Comparison of ENCODE assay signal across 1 cellular context in the genomic region with DNA sequence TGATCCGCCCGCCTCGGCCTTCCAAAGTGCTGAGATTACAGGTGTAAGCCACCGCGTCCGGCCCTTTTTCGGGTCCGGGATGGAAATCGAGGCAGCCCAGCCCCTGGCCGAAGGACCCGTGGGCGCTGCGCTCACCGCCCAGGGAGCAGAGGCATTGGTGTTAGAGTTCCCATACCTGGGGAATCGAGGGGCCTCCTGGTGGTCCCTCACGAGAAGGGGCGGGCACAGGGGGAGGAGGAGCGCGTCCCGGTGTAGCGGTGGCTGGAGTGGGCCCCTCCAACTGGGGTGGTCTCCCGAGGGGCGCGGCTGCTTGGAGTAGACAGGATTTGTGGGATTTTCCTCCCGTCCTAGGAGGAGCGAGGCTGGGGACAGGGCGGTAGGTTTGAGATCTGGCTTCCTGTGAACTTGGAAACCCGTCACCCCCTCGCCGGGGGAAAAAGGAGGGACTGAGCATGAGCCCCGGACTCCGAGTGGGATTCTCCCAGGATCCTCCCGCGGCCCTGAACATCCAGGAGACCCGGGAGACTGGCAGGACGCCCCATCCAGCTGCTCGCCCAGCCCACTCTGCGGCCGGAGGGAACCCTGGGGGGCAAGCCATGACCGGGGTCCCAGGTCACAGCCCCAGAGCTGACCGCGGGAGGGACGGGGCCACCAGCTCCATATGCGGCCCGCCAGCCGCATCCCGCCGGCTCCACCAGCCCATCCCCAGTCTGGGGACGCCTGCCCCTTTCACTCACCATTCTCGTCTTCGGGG.
TF ChIP-seq lines count a peak whose summit lies in the region.

No MANE protein-coding gene starts in this region.

TF ChIP-seq in GM23338, 12 proteins besides CTCF, POLR2A, EP300 and RAD21 (continued from another document):
- TF ChIP-seq, protein P1, sequence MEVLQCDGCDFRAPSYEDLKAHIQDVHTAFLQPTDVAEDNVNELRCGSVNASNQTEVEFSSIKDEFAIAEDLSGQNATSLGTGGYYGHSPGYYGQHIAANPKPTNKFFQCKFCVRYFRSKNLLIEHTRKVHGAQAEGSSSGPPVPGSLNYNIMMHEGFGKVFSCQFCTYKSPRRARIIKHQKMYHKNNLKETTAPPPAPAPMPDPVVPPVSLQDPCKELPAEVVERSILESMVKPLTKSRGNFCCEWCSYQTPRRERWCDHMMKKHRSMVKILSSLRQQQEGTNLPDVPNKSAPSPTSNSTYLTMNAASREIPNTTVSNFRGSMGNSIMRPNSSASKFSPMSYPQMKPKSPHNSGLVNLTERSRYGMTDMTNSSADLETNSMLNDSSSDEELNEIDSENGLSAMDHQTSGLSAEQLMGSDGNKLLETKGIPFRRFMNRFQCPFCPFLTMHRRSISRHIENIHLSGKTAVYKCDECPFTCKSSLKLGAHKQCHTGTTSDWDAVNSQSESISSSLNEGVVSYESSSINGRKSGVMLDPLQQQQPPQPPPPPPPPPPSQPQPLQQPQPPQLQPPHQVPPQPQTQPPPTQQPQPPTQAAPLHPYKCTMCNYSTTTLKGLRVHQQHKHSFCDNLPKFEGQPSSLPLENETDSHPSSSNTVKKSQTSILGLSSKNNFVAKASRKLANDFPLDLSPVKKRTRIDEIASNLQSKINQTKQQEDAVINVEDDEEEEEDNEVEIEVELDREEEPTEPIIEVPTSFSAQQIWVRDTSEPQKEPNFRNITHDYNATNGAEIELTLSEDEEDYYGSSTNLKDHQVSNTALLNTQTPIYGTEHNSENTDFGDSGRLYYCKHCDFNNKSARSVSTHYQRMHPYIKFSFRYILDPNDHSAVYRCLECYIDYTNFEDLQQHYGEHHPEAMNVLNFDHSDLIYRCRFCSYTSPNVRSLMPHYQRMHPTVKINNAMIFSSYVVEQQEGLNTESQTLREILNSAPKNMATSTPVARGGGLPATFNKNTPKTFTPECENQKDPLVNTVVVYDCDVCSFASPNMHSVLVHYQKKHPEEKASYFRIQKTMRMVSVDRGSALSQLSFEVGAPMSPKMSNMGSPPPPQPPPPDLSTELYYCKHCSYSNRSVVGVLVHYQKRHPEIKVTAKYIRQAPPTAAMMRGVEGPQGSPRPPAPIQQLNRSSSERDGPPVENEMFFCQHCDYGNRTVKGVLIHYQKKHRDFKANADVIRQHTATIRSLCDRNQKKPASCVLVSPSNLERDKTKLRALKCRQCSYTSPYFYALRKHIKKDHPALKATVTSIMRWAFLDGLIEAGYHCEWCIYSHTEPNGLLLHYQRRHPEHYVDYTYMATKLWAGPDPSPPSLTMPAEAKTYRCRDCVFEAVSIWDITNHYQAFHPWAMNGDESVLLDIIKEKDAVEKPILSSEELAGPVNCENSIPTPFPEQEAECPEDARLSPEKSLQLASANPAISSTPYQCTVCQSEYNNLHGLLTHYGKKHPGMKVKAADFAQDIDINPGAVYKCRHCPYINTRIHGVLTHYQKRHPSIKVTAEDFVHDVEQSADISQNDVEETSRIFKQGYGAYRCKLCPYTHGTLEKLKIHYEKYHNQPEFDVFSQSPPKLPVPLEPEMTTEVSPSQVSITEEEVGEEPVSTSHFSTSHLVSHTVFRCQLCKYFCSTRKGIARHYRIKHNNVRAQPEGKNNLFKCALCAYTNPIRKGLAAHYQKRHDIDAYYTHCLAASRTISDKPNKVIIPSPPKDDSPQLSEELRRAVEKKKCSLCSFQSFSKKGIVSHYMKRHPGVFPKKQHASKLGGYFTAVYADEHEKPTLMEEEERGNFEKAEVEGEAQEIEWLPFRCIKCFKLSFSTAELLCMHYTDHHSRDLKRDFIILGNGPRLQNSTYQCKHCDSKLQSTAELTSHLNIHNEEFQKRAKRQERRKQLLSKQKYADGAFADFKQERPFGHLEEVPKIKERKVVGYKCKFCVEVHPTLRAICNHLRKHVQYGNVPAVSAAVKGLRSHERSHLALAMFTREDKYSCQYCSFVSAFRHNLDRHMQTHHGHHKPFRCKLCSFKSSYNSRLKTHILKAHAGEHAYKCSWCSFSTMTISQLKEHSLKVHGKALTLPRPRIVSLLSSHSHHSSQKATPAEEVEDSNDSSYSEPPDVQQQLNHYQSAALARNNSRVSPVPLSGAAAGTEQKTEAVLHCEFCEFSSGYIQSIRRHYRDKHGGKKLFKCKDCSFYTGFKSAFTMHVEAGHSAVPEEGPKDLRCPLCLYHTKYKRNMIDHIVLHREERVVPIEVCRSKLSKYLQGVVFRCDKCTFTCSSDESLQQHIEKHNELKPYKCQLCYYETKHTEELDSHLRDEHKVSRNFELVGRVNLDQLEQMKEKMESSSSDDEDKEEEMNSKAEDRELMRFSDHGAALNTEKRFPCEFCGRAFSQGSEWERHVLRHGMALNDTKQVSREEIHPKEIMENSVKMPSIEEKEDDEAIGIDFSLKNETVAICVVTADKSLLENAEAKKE (CRISPR knock-in tag; IDR thresholded peaks at IDR 0.05) = no peak
- TF ChIP-seq JUNB (IDR thresholded peaks at IDR 0.05; ENCODE audit: unreplicated experiment) (no peak), EZH2 (IDR thresholded peaks at IDR 0.05; ENCODE audit: low read depth, unreplicated experiment) (no peak), STAT1 (IDR thresholded peaks at IDR 0.05; ENCODE audit: unreplicated experiment) (no peak), NANOG (IDR thresholded peaks at IDR 0.05; ENCODE audit: borderline replicate concordance) (no peak), CREB1 (CRISPR knock-in tag; IDR thresholded peaks at IDR 0.05; ENCODE audit: low read depth) (no peak), POLR2AphosphoS5 (IDR thresholded peaks at IDR 0.05; ENCODE audit: low read depth) (no peak), ZNF331 (CRISPR knock-in tag; IDR thresholded peaks at IDR 0.05; ENCODE audit: low read depth) (no peak), ZNF114 (CRISPR knock-in tag; IDR thresholded peaks at IDR 0.05) (no peak)
- TF ChIP-seq, protein P2, sequence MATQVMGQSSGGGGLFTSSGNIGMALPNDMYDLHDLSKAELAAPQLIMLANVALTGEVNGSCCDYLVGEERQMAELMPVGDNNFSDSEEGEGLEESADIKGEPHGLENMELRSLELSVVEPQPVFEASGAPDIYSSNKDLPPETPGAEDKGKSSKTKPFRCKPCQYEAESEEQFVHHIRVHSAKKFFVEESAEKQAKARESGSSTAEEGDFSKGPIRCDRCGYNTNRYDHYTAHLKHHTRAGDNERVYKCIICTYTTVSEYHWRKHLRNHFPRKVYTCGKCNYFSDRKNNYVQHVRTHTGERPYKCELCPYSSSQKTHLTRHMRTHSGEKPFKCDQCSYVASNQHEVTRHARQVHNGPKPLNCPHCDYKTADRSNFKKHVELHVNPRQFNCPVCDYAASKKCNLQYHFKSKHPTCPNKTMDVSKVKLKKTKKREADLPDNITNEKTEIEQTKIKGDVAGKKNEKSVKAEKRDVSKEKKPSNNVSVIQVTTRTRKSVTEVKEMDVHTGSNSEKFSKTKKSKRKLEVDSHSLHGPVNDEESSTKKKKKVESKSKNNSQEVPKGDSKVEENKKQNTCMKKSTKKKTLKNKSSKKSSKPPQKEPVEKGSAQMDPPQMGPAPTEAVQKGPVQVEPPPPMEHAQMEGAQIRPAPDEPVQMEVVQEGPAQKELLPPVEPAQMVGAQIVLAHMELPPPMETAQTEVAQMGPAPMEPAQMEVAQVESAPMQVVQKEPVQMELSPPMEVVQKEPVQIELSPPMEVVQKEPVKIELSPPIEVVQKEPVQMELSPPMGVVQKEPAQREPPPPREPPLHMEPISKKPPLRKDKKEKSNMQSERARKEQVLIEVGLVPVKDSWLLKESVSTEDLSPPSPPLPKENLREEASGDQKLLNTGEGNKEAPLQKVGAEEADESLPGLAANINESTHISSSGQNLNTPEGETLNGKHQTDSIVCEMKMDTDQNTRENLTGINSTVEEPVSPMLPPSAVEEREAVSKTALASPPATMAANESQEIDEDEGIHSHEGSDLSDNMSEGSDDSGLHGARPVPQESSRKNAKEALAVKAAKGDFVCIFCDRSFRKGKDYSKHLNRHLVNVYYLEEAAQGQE (IDR thresholded peaks at IDR 0.05; ENCODE audit: unreplicated experiment) = no peak
- TF ChIP-seq, protein P3, sequence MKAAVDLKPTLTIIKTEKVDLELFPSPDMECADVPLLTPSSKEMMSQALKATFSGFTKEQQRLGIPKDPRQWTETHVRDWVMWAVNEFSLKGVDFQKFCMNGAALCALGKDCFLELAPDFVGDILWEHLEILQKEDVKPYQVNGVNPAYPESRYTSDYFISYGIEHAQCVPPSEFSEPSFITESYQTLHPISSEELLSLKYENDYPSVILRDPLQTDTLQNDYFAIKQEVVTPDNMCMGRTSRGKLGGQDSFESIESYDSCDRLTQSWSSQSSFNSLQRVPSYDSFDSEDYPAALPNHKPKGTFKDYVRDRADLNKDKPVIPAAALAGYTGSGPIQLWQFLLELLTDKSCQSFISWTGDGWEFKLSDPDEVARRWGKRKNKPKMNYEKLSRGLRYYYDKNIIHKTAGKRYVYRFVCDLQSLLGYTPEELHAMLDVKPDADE (IDR thresholded peaks at IDR 0.05) = no peak
